Comparison of ENCODE assay signal across 8 cellular contexts in the genomic region with DNA sequence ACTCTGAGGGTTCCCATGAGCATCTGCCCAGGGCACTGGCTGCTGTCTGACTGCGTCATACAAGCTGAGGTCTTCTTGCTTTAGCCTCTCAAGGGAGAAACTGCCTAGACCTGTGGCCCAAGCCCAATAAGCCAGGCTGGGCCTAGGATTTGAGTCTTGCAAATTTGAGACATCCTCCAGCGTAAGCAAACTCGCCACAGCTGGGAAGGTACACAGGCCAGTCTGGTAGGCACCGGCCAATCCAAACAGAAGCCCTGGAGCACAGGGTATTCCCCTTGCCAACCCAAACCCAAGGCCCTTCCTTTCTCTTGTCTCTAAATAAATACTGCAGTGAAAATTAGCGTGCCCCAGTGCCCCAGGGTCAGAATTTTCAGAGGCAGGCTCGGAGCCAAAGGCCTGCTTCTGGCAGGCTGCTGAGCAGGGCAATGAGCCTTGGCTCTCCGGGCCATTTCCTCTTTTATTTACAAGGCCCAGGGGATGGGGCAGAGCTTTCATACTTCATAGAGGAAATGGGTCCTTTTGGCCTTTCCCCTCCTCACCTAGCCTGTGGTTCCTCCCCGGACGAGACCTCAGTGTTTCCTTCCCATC. TPM values are rescaled to one million over a fixed set of nuclear protein-coding genes. Genes with fewer than 3 reads are reported as not detected.
DNase-seq lines count a peak whose midpoint lies in the region; ATAC-seq and TF ChIP-seq lines count a peak whose summit lies in the region.

No MANE protein-coding gene starts in this region.

- H3K9me3 ChIP-seq in right atrium auricular region (no peaks in the 10 kb centered on the region), stomach (no peaks in the 10 kb centered on the region)

- TF ChIP-seq EP300 in stomach (IDR thresholded peaks at IDR 0.05) = no peak

- H3K4me3 ChIP-seq in right atrium auricular region = no peak overlapping the region
- no peak overlapping the region for H3K4me3 ChIP-seq in stomach

- WGBS in stomach, 5 donors = 22 to 36% (median 26%) methylated on average over 9 of the region's 9 CpGs

- H3K27ac ChIP-seq in VCaP = peak overlapping the region; percentile 73
- H3K27ac ChIP-seq in right atrium auricular region = peak overlapping the region; percentile 49 to 60
- H3K27ac ChIP-seq in stomach = peak overlapping the region in 4 of 5 donors; percentile 2 to 76 (median 61)

- H3K4me1 ChIP-seq in right atrium auricular region (peaks cover 0 to 26% of the 10 kb centered on the region in 2 donors), stomach (peaks cover 7 to 34% (median 14%) of the 10 kb centered on the region in 4 donors)

- TF ChIP-seq POLR2A in stomach (IDR thresholded peaks at IDR 0.05) = no peak

- POLR2A ChIA-PET in GM10248 (lab: Yijun Ruan, JAX) = no interaction called here

- ATAC-seq in HG03103 (IDR thresholded peaks at IDR 0.05; ENCODE audit: low read depth, unreplicated experiment) = peak; percentile 59
- no peak for ATAC-seq in HG03280 (IDR thresholded peaks at IDR 0.05; ENCODE audit: unreplicated experiment)

- H3K36me3 ChIP-seq in right atrium auricular region (peaks cover 50% of the 10 kb centered on the region), stomach (peaks cover 22 to 80% (median 66%) of the 10 kb centered on the region in 4 donors)

- intact Hi-C loops in stomach (cut with DNase I; ENCODE audit: low total_unique reads) = no loop called here

- H3K27me3 ChIP-seq in right atrium auricular region (no peaks in the 10 kb centered on the region), stomach (no peaks in the 10 kb centered on the region)

- DNase-seq in GM10248 (ENCODE audit: extremely low spot score) (peak; percentile 57), right atrium auricular region (ENCODE audit: low spot score) (peak; percentile 93), stomach (peak; percentile 82), activated gamma-delta T cell (lab: John Stamatoyannopoulos, UW) (no peak)
- DNase-seq in stimulated activated CD4-positive, alpha-beta T cell treated with anti-CD3 and anti-CD28 coated beads, Interleukin-2, amount 100 ng/mL, for 24 hours = no peak

- CTCF ChIA-PET in GM10248 (lab: Yijun Ruan, JAX) = interaction anchor here (0.9 to 2.5 kb wide), 3 partner anchors 8 to 343 kb away, joined by 3 to 15 read pairs (median 8); no protein-coding TSS in a partner anchor

- TF ChIP-seq CTCF in GM10248 (IDR thresholded peaks at IDR 0.05; ENCODE audit: control extremely low read depth, extremely low read depth, low read depth, missing control alignments) = no peak
- no peak for TF ChIP-seq CTCF in VCaP (conservative IDR thresholded peaks at IDR 0.05)
- TF ChIP-seq CTCF in right atrium auricular region (IDR thresholded peaks at IDR 0.05) = no peak
- TF ChIP-seq CTCF in stomach (IDR thresholded peaks at IDR 0.05) = no peak

RNA-seq across cellular contexts. Expression of gene POLR1A, which starts 33.3 kb away (rescaled TPM):
- total RNA-seq in right atrium auricular region (10 to 100 TPM; 14.1 to 20.6 TPM), stomach (10 to 100 TPM in 3 of 5 donors, 1 to 10 TPM in 2; 4.7 to 36.2 (median 10.1) TPM)
- 1 to 10 TPM; 1.4 to 2.6 (median 2.4) TPM for polyA plus RNA-seq in stomach

RNA-seq across cellular contexts. Expression of gene PTCD3, which starts 33.7 kb away (rescaled TPM):
- total RNA-seq in right atrium auricular region (100 to 1,000 TPM in 1 of 2 donors, 10 to 100 TPM in 1; 39.5 to 153 TPM), stomach (100 to 1,000 TPM in 3 of 5 donors, 10 to 100 TPM in 2; 16.8 to 158 (median 134) TPM)
- 10 to 100 TPM in 2 of 3 donors, 1 to 10 TPM in 1; 9.1 to 28.3 (median 13.1) TPM for polyA plus RNA-seq in stomach

Comparison
In these comparisons a context has a peak if more than half of its experiments do, and no peak if none do; other contexts are left out.
1. DNase-seq: peak in GM10248 (single experiment), right atrium auricular region (single experiment) and stomach (single experiment); none in activated gamma-delta T cell (single experiment) and stimulated activated CD4-positive, alpha-beta T cell treated with anti-CD3 and anti-CD28 coated beads, Interleukin-2, amount 100 ng/mL, for 24 hours (0 of 2).
2. Peak in every context shown above with its lines, with median percentiles within 50 percentile points of each other: H3K27ac ChIP-seq.